Comparison of ENCODE assay signal across 22 cellular contexts in genomic region chrX:130155564-130155963, GRCh38. TPM values are rescaled to one million over a fixed set of nuclear protein-coding genes. Genes with fewer than 3 reads are reported as not detected.
DNase-seq lines count a peak whose midpoint lies in the region; ATAC-seq, FAIRE-seq and TF ChIP-seq lines count a peak whose summit lies in the region.
"Had no signal": no experiment of that assay in that cellular context is flagged by ENCODE, and none has a peak within 500 bp of the region (broad histone marks: within the 10 kb centered on the region; RNA-seq: fewer than 3 reads in every experiment).

No MANE protein-coding gene starts in this region.

- 39 to 56% (median 47%) methylated on average over 2 of the region's 2 CpGs for WGBS in heart left ventricle, 4 donors
- WGBS in spleen, 5 donors = 68 to 100% (median 100%) methylated on average over 2 of the region's 2 CpGs

- TF ChIP-seq POLR2A in heart left ventricle (IDR thresholded peaks at IDR 0.05) (no peak), spleen (IDR thresholded peaks at IDR 0.05) (no peak)

- H3K4me3 ChIP-seq in heart left ventricle = no peak overlapping the region
- H3K4me3 ChIP-seq in left ventricle myocardium inferior = no peak overlapping the region
- no peak overlapping the region for H3K4me3 ChIP-seq in astrocyte (ENCODE audit: insufficient read depth, low read depth, low read length)
- no peak overlapping the region for H3K4me3 ChIP-seq in fibroblast of pulmonary artery (replicated peaks; ENCODE audit: low read depth, low read length)
- no peak overlapping the region for H3K4me3 ChIP-seq in retinal pigment epithelial cell (ENCODE audit: low read length)
- H3K4me3 ChIP-seq in spleen = no peak overlapping the region
- H3K4me3 ChIP-seq: BLaER1 treated with 17β-estradiol and CSF1 and Interleukin-3, amounts not matched to agents 10 nM and 100 nM; GM12878 had no signal

- peaks cover 3% of the 10 kb centered on the region for H3K79me2 ChIP-seq in astrocyte (ENCODE audit: insufficient read depth, low read length)

- peaks cover 0 to 12% (median 0%) of the 10 kb centered on the region in 12 donors for H3K4me1 ChIP-seq in heart left ventricle
- peaks cover 23% of the 10 kb centered on the region for H3K4me1 ChIP-seq in left ventricle myocardium inferior
- H3K4me1 ChIP-seq in astrocyte (ENCODE audit: insufficient read depth, low read length) = no peaks in the 10 kb centered on the region
- no peaks in the 10 kb centered on the region for H3K4me1 ChIP-seq in spleen
- H3K4me1 ChIP-seq: BLaER1 treated with 17β-estradiol and CSF1 and Interleukin-3, amounts not matched to agents 10 nM and 100 nM had no signal

- H3K9ac ChIP-seq in astrocyte (ENCODE audit: low read length) = no peak overlapping the region
- H3K9ac ChIP-seq: BLaER1 treated with 17β-estradiol and CSF1 and Interleukin-3, amounts not matched to agents 10 nM and 100 nM had no signal

- H3K9me3 Mint-ChIP-seq in astrocyte (ENCODE audit: unreplicated experiment) = no peaks in the 10 kb centered on the region
- H3K9me3 Mint-ChIP-seq: CD4-positive, CD25-positive, alpha-beta regulatory T cell; HFFc6 had no signal

- no peak overlapping the region for H3K4me3 Mint-ChIP-seq in astrocyte (ENCODE audit: unreplicated experiment)
- H3K4me3 Mint-ChIP-seq: CD4-positive, CD25-positive, alpha-beta regulatory T cell; HFFc6 had no signal

- no peak overlapping the region for H3K4me2 ChIP-seq in astrocyte (ENCODE audit: low read length)
- H3K4me2 ChIP-seq: BLaER1 treated with 17β-estradiol and CSF1 and Interleukin-3, amounts not matched to agents 10 nM and 100 nM had no signal

- H4K20me1 ChIP-seq in astrocyte (ENCODE audit: insufficient read depth, low read length) = peaks cover 7% of the 10 kb centered on the region

- no peak for FAIRE-seq in astrocyte (lab: Jason Lieb, UNC)
- FAIRE-seq: GM12878, GM19239, HepG2, HTR-8/SVneo had no signal

- intact Hi-C loops in heart left ventricle (cut with DNase I) = no loop called here
- intact Hi-C loops in left ventricle myocardium inferior (cut with micrococcal nuclease) = no loop called here
- intact Hi-C loops in spleen (cut with DNase I; ENCODE audit: low total_unique reads) = no loop called here

- TF ChIP-seq CTCF in heart left ventricle (IDR thresholded peaks at IDR 0.05) (no peak), left ventricle myocardium inferior (IDR thresholded peaks at IDR 0.05; ENCODE audit: borderline replicate concordance) (no peak), astrocyte (IDR thresholded peaks at IDR 0.05; ENCODE audit: insufficient read depth, low read depth, low read length) (no peak), fibroblast of pulmonary artery (IDR thresholded peaks at IDR 0.05; ENCODE audit: low read length, missing control alignments) (no peak), retinal pigment epithelial cell (conservative IDR thresholded peaks at IDR 0.05; ENCODE audit: low read depth, low read length) (no peak), spleen (IDR thresholded peaks at IDR 0.05 in 8 of 11, conservative IDR thresholded peaks at IDR 0.05 in 3 of 11) (no peak)

- H3K27ac ChIP-seq in heart left ventricle = no peak overlapping the region
- no peak overlapping the region for H3K27ac ChIP-seq in left ventricle myocardium inferior (replicated peaks)
- H3K27ac ChIP-seq in astrocyte (ENCODE audit: low read depth, low read length) = no peak overlapping the region
- no peak overlapping the region for H3K27ac ChIP-seq in spleen
- H3K27ac ChIP-seq: BLaER1 treated with 17β-estradiol and CSF1 and Interleukin-3, amounts not matched to agents 10 nM and 100 nM had no signal

- ATAC-seq in heart left ventricle = peak in 3 of 4 donors; percentile 30 to 60 (median 56)
- ATAC-seq: GM12878, HepG2 had no signal

- no peak overlapping the region for H2AFZ ChIP-seq in astrocyte (ENCODE audit: low read depth, low read length)

- no peaks in the 10 kb centered on the region for H3K27me3 Mint-ChIP-seq in astrocyte (ENCODE audit: low read depth, unreplicated experiment)
- H3K27me3 Mint-ChIP-seq: CD4-positive, CD25-positive, alpha-beta regulatory T cell had no signal

- no peaks in the 10 kb centered on the region for H3K4me1 Mint-ChIP-seq in astrocyte (ENCODE audit: low read depth, unreplicated experiment)

- no peaks in the 10 kb centered on the region for H3K27me3 ChIP-seq in heart left ventricle
- no peaks in the 10 kb centered on the region for H3K27me3 ChIP-seq in left ventricle myocardium inferior (ENCODE audit: low read depth)
- no peaks in the 10 kb centered on the region for H3K27me3 ChIP-seq in astrocyte (ENCODE audit: insufficient read depth, low read length)
- no peaks in the 10 kb centered on the region for H3K27me3 ChIP-seq in spleen (replicated peaks in 1 of 7)

- no peaks in the 10 kb centered on the region for H3K9me3 ChIP-seq in heart left ventricle
- H3K9me3 ChIP-seq in left ventricle myocardium inferior (replicated peaks) = no peaks in the 10 kb centered on the region
- H3K9me3 ChIP-seq in astrocyte (ENCODE audit: insufficient read depth, low read depth, low read length) = no peaks in the 10 kb centered on the region
- H3K9me3 ChIP-seq in spleen = no peaks in the 10 kb centered on the region
- H3K9me3 ChIP-seq: BLaER1 treated with 17β-estradiol and CSF1 and Interleukin-3, amounts not matched to agents 10 nM and 100 nM had no signal

- peaks cover 0 to 16% (median 0%) of the 10 kb centered on the region in 9 donors for H3K36me3 ChIP-seq in heart left ventricle
- H3K36me3 ChIP-seq in left ventricle myocardium inferior = no peaks in the 10 kb centered on the region
- H3K36me3 ChIP-seq in astrocyte (ENCODE audit: insufficient read depth, low read length) = no peaks in the 10 kb centered on the region
- peaks cover 0 to 9% (median 0%) of the 10 kb centered on the region in 6 donors for H3K36me3 ChIP-seq in spleen

- DNase-seq in heart left ventricle (no peak), left ventricle myocardium inferior (no peak), astrocyte (ENCODE audit: low read depth) (peak; percentile 51), fibroblast of pulmonary artery (ENCODE audit: low read depth) (peak; percentile 15), retinal pigment epithelial cell (ENCODE audit: low read depth) (peak; percentile 62), spleen (no peak), NCI-H446 (lab: John Stamatoyannopoulos, UW) (no peak)
- DNase-seq in stimulated activated naive CD4-positive, alpha-beta T cell treated with Interleukin-2 at 50 U/mL for 16 hours (lab: John Stamatoyannopoulos, UW) = no peak
- DNase-seq: 8988T; AML-193; Calu3; CD4-positive, CD25-positive, alpha-beta regulatory T cell; DMS79; HCEC 1CT; HFFc6 had no signal

- no peaks in the 10 kb centered on the region for H3K36me3 Mint-ChIP-seq in astrocyte (ENCODE audit: low read depth, unreplicated experiment)
- H3K36me3 Mint-ChIP-seq: CD4-positive, CD25-positive, alpha-beta regulatory T cell had no signal

- no peak overlapping the region for H3K27ac Mint-ChIP-seq in astrocyte (ENCODE audit: unreplicated experiment)
- H3K27ac Mint-ChIP-seq: CD4-positive, CD25-positive, alpha-beta regulatory T cell; HFFc6 had no signal

RNA-seq across cellular contexts. Expression of gene AIFM1, which starts 10.1 kb away (rescaled TPM):
- total RNA-seq in heart left ventricle = 100 to 1,000 TPM in 6 of 9 donors, 10 to 100 TPM in 3; 73.7 to 146 (median 109) TPM
- polyA plus RNA-seq in heart left ventricle = 100 to 1,000 TPM in 1 of 2 donors, 10 to 100 TPM in 1; 86.7 to 164 TPM
- total RNA-seq in left ventricle myocardium inferior = 127 TPM
- 38.1 and 39.6 TPM in 2 replicates for total RNA-seq in astrocyte
- total RNA-seq in spleen = 10 to 100 TPM; 13.4 to 27.1 (median 22.5) TPM
- 10 to 100 TPM; 20.6 to 25.4 (median 24.8) TPM for polyA plus RNA-seq in spleen

RNA-seq across cellular contexts. Expression of gene RAB33A, which starts 16.2 kb away (rescaled TPM):
- total RNA-seq in heart left ventricle = 1 to 10 TPM in 5 of 9 donors, under 1 TPM in 4; 0.32 to 7.9 (median 1.5) TPM
- polyA plus RNA-seq in heart left ventricle = 1 to 10 TPM in 1 of 2 donors, under 1 TPM in 1; 0.23 to 5.8 TPM
- total RNA-seq in left ventricle myocardium inferior = 0.41 TPM
- 1.7 and 1.9 TPM in 2 replicates for total RNA-seq in astrocyte
- total RNA-seq in spleen = 1 to 10 TPM; 1.7 to 4.7 (median 2.2) TPM
- 1 to 10 TPM; 4.0 to 6.7 (median 4.4) TPM for polyA plus RNA-seq in spleen
- total RNA-seq: Calu3, G401, H4, HepG2 had no signal

RNA-seq across cellular contexts. Expression of gene ELF4, which starts 45.3 kb away (rescaled TPM):
- total RNA-seq in heart left ventricle (10 to 100 TPM in 1 of 9 donors, 1 to 10 TPM in 8; 1.8 to 13.7 (median 3.2) TPM), left ventricle myocardium inferior (2.2 TPM), astrocyte (30.5 and 31.2 TPM in 2 replicates), spleen (10 to 100 TPM; 28.7 to 35.3 (median 32.5) TPM)
- polyA plus RNA-seq in heart left ventricle (1 to 10 TPM; 1.3 to 5.3 TPM), spleen (10 to 100 TPM in 1 of 3 donors, 1 to 10 TPM in 2; 6.4 to 10.3 (median 7.0) TPM)

Comparison
In these comparisons a context has a peak if more than half of its experiments do, and no peak if none do; other contexts are left out.
1. DNase-seq: peak in astrocyte (single experiment), fibroblast of pulmonary artery (single experiment) and retinal pigment epithelial cell (single experiment); none in heart left ventricle (0 of 5), left ventricle myocardium inferior (single experiment), spleen (single experiment), NCI-H446 (0 of 2) and stimulated activated naive CD4-positive, alpha-beta T cell treated with Interleukin-2 at 50 U/mL for 16 hours (single experiment).